4 cellular contexts compared by ENCODE assay signal in the genomic region with DNA sequence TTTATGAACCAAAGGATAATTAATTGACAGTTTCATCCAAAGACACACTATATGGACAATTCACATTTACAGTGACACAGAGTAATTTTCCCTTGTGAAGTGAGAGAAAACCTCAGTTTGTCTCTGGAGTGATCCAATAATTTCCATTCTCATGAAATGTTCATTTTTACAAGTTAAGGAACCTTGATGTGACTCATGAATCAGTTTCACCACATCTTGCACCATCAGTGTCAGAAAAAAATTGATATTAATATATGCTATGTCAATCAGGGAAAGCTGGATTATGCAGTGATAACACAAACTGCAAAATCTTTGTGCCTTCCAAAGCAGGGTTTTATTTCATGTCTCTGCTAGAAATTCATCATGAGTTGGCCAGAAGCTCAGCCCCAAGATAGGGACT.
"Had no signal": no experiment of that assay in that cellular context is flagged by ENCODE, and none has a peak within 500 bp of the region (broad histone marks: within the 10 kb centered on the region; RNA-seq: fewer than 3 reads in every experiment).

No MANE protein-coding gene starts in this region.

- H3K27ac ChIP-seq: HL-60 had no signal

- DNase-seq: IMR-90, KBM-7 had no signal

- H3K4me3 ChIP-seq: K562 had no signal
